ENCODE assay signal across 1 cellular context in genomic region chr3:184806567-184807271, GRCh38.
A peak's percentile ranks its signal among the peaks of the same experiment; 100 is the strongest.
TF ChIP-seq lines count a peak whose summit lies in the region.

No MANE protein-coding gene starts in this region.

TF ChIP-seq in GM12878, 131 proteins besides CTCF, POLR2A, EP300 and RAD21:
- TF ChIP-seq, protein P1, sequence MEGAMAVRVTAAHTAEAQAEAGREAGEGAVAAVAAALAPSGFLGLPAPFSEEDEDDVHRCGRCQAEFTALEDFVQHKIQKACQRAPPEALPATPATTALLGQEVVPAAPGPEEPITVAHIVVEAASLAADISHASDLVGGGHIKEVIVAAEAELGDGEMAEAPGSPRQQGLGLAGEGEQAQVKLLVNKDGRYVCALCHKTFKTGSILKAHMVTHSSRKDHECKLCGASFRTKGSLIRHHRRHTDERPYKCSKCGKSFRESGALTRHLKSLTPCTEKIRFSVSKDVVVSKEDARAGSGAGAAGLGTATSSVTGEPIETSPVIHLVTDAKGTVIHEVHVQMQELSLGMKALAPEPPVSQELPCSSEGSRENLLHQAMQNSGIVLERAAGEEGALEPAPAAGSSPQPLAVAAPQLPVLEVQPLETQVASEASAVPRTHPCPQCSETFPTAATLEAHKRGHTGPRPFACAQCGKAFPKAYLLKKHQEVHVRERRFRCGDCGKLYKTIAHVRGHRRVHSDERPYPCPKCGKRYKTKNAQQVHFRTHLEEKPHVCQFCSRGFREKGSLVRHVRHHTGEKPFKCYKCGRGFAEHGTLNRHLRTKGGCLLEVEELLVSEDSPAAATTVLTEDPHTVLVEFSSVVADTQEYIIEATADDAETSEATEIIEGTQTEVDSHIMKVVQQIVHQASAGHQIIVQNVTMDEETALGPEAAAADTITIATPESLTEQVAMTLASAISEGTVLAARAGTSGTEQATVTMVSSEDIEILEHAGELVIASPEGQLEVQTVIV (IDR thresholded peaks at IDR 0.05; ENCODE audit: borderline replicate concordance, partially characterized antibody) = no peak
- TF ChIP-seq, protein P2, sequence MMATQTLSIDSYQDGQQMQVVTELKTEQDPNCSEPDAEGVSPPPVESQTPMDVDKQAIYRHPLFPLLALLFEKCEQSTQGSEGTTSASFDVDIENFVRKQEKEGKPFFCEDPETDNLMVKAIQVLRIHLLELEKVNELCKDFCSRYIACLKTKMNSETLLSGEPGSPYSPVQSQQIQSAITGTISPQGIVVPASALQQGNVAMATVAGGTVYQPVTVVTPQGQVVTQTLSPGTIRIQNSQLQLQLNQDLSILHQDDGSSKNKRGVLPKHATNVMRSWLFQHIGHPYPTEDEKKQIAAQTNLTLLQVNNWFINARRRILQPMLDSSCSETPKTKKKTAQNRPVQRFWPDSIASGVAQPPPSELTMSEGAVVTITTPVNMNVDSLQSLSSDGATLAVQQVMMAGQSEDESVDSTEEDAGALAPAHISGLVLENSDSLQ (IDR thresholded peaks at IDR 0.05) = peak; percentile 46
